8 cellular contexts compared by ENCODE assay signal in the genomic region with DNA sequence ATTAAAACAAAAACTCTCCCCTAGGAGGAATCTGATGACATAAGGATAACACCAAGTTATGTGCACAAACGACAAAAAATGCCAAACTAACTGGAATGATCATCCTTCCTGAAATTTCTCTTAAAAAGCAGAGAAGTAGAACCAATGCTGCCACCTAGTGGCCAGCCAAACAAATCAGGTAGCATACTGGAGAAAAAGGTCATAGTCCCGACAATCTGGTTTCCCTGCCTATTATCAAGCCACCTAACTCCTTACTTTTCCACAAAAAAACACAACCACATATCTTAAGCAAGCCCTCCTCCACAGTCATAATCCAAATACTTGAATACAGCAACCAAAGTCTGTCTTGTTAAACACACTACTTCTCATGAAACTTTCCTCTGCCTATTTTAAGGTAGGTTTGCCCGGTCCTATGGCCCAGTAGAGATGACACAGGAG. TPM values are rescaled to one million over a fixed set of nuclear protein-coding genes. Genes with fewer than 3 reads are reported as not detected.
A peak's percentile ranks its signal among the peaks of the same experiment; 100 is the strongest.
DNase-seq lines count a peak whose midpoint lies in the region; ATAC-seq and TF ChIP-seq lines count a peak whose summit lies in the region.

No MANE protein-coding gene starts in this region.

- H3K4me3 ChIP-seq in BJ (ENCODE audit: low read depth, low read length) (no peak overlapping the region), HEK293 (ENCODE audit: low read depth, low read length) (no peak overlapping the region), stomach (no peak overlapping the region)

- ATAC-seq in activated CD8-positive, alpha-beta memory T cell treated with anti-CD3 and anti-CD28 coated beads, Interleukin-2, amount 10 ng/mL, durations not matched to agents 7 days and 5 days = no peak
- ATAC-seq in GM18907 (IDR thresholded peaks at IDR 0.05; ENCODE audit: unreplicated experiment) = no peak

- POLR2A ChIA-PET in BJ (lab: Charles Lee) (no interaction called here), HEK293 (lab: Yijun Ruan, JAX) (no interaction called here)

- peak overlapping the region; percentile 1 for H3K27ac Mint-ChIP-seq in activated CD8-positive, alpha-beta memory T cell treated with anti-CD3 and anti-CD28 coated beads, Interleukin-2, amount 10 ng/mL, durations not matched to agents 7 days and 5 days
- no peak overlapping the region for H3K27ac Mint-ChIP-seq in nephron progenitor cell

- H3K27ac ChIP-seq in HEK293 (ENCODE audit: extremely low read depth, low read depth, low read length) (no peak overlapping the region), stomach (peak overlapping the region in 3 of 5 donors; percentile 73 to 86 (median 84))

- H3K27me3 Mint-ChIP-seq in activated CD8-positive, alpha-beta memory T cell treated with anti-CD3 and anti-CD28 coated beads, Interleukin-2, amount 10 ng/mL, durations not matched to agents 7 days and 5 days = no peaks in the 10 kb centered on the region
- no peaks in the 10 kb centered on the region for H3K27me3 Mint-ChIP-seq in nephron progenitor cell (ENCODE audit: low read depth, poor library complexity)

- H3K36me3 Mint-ChIP-seq in activated CD8-positive, alpha-beta memory T cell treated with anti-CD3 and anti-CD28 coated beads, Interleukin-2, amount 10 ng/mL, durations not matched to agents 7 days and 5 days = peaks cover 38% of the 10 kb centered on the region
- H3K36me3 Mint-ChIP-seq in nephron progenitor cell (ENCODE audit: low read depth) = peaks cover 27% of the 10 kb centered on the region

- no peaks in the 10 kb centered on the region for H3K4me1 ChIP-seq in HEK293 (ENCODE audit: control insufficient read depth, insufficient read depth, low read length)
- H3K4me1 ChIP-seq in stomach = peaks cover 23 to 79% (median 59%) of the 10 kb centered on the region in 4 donors

- H3K36me3 ChIP-seq in BJ (ENCODE audit: control insufficient read depth, insufficient read depth, low read length) (no peaks in the 10 kb centered on the region; the same call in 1 of the 2 replicates), HEK293 (ENCODE audit: control insufficient read depth in 2 of 2, insufficient read depth in 1 of 2, low read length in 2 of 2) (peaks cover 4 to 52% of the 10 kb centered on the region in 2 experiments; a peak in 2 of 3 replicates), stomach (peaks cover 0 to 51% (median 40%) of the 10 kb centered on the region in 4 donors)

- DNase-seq in BJ (ENCODE audit: low read depth) = no peak
- peak; percentile 39 for DNase-seq in NOMO-1 treated with DMSO at 0.1 percent for 48 hours (lab: John Stamatoyannopoulos, UW; ENCODE audit: unreplicated experiment)
- peak; percentile 70 for DNase-seq in activated CD8-positive, alpha-beta memory T cell treated with anti-CD3 and anti-CD28 coated beads, Interleukin-2, amount 10 ng/mL, durations not matched to agents 7 days and 5 days
- peak; percentile 85 to 92 for DNase-seq in erythroblast (lab: John Stamatoyannopoulos, UW)
- DNase-seq in nephron progenitor cell = peak; percentile 78
- DNase-seq in stomach = peak; percentile 86

- no peak for TF ChIP-seq EP300 in stomach (IDR thresholded peaks at IDR 0.05)

- CTCF ChIA-PET in BJ (lab: Yijun Ruan, JAX) (interaction anchor here (1.3 to 4.7 kb wide), 2 partner anchors 38 to 173 kb away, joined by 6 to 23 read pairs; no protein-coding TSS in a partner anchor), HEK293 (lab: Yijun Ruan, JAX) (interaction anchor here (0.8 to 5.0 kb wide), 8 partner anchors 7 to 116 kb away, joined by 3 to 25 read pairs (median 5); no protein-coding TSS in a partner anchor)
- CTCF ChIA-PET in activated CD8-positive, alpha-beta memory T cell treated with anti-CD3 and anti-CD28 coated beads, Interleukin-2, amount 10 ng/mL, durations not matched to agents 7 days and 5 days (lab: Charles Lee) = interaction anchor here (0.6 to 2.1 kb wide), 5 partner anchors 12 to 71 kb away, joined by 3 to 9 read pairs (median 3); a partner anchor contains a TSS

- H3K9me3 ChIP-seq in HEK293 (ENCODE audit: control insufficient read depth, insufficient read depth, low read depth, low read length) (no peaks in the 10 kb centered on the region), stomach (no peaks in the 10 kb centered on the region)

- WGBS in stomach, 5 donors = 15 to 27% (median 26%) methylated on average over 3 of the region's 3 CpGs

- no peaks in the 10 kb centered on the region for H3K9me3 Mint-ChIP-seq in activated CD8-positive, alpha-beta memory T cell treated with anti-CD3 and anti-CD28 coated beads, Interleukin-2, amount 10 ng/mL, durations not matched to agents 7 days and 5 days (ENCODE audit: low read depth)
- no peaks in the 10 kb centered on the region for H3K9me3 Mint-ChIP-seq in nephron progenitor cell

- intact Hi-C loops in stomach (cut with DNase I; ENCODE audit: low total_unique reads) = no loop called here

- no peak overlapping the region for H3K4me3 Mint-ChIP-seq in activated CD8-positive, alpha-beta memory T cell treated with anti-CD3 and anti-CD28 coated beads, Interleukin-2, amount 10 ng/mL, durations not matched to agents 7 days and 5 days
- no peak overlapping the region for H3K4me3 Mint-ChIP-seq in nephron progenitor cell

- H3K27me3 ChIP-seq in BJ (ENCODE audit: control insufficient read depth, insufficient read depth, low read length) = no peaks in the 10 kb centered on the region
- H3K27me3 ChIP-seq in stomach = no peaks in the 10 kb centered on the region

- peaks cover 44% of the 10 kb centered on the region for H3K4me1 Mint-ChIP-seq in activated CD8-positive, alpha-beta memory T cell treated with anti-CD3 and anti-CD28 coated beads, Interleukin-2, amount 10 ng/mL, durations not matched to agents 7 days and 5 days
- H3K4me1 Mint-ChIP-seq in nephron progenitor cell = peaks cover 40% of the 10 kb centered on the region

- peak; percentile 81 for TF ChIP-seq CTCF in BJ (IDR thresholded peaks at IDR 0.05; ENCODE audit: insufficient read depth, low read depth, low read length)
- peak; percentile 58 for TF ChIP-seq CTCF in HEK293 (tag by site-specific recombination; IDR thresholded peaks at IDR 0.05)
- peak; percentile 81 for TF ChIP-seq CTCF in nephron progenitor cell (IDR thresholded peaks at IDR 0.05)
- peak in 5 of 7 experiments; percentile 71 to 93 (median 84) for TF ChIP-seq CTCF in stomach (IDR thresholded peaks at IDR 0.05)

- TF ChIP-seq POLR2A in erythroblast (IDR thresholded peaks at IDR 0.05; ENCODE audit: low read length) (no peak), stomach (IDR thresholded peaks at IDR 0.05) (no peak)

TF ChIP-seq in HEK293, 187 proteins besides CTCF, POLR2A, EP300 and RAD21 (continues in another document):
- TF ChIP-seq ZNF654 (tag by site-specific recombination; IDR thresholded peaks at IDR 0.05; ENCODE audit: low read depth) = peak; percentile 85

RNA-seq across cellular contexts. Expression of a gene that starts 5.3 kb away (rescaled TPM):
- polyA plus RNA-seq in BJ (2011; rRNA removed) (3.4 and 6.7 TPM in 2 replicates), stomach (10 to 100 TPM; 36.1 to 69.0 (median 36.6) TPM)
- 2.5 and 2.6 TPM in 2 replicates for polyA minus RNA-seq in BJ (2011; rRNA and poly(A)+ RNA removed)
- 10 to 100 TPM; 31.7 to 32.4 TPM for total RNA-seq in activated CD8-positive, alpha-beta memory T cell treated with anti-CD3 and anti-CD28 coated beads, Interleukin-2, amount 10 ng/mL, durations not matched to agents 7 days and 5 days
- total RNA-seq in stomach = 10 to 100 TPM in 3 of 5 donors, 1 to 10 TPM in 2; 1.2 to 39.7 (median 26.4) TPM

RNA-seq across cellular contexts. Expression of a gene that starts 5.9 kb away (rescaled TPM):
- polyA plus RNA-seq in BJ (2011; rRNA removed) (7.6 and 7.7 TPM in 2 replicates), stomach (1 to 10 TPM; 5.0 to 7.6 (median 5.9) TPM)
- 15.5 and 17.0 TPM in 2 replicates for polyA minus RNA-seq in BJ (2011; rRNA and poly(A)+ RNA removed)
- 10 to 100 TPM; 25.0 to 31.5 TPM for total RNA-seq in activated CD8-positive, alpha-beta memory T cell treated with anti-CD3 and anti-CD28 coated beads, Interleukin-2, amount 10 ng/mL, durations not matched to agents 7 days and 5 days
- 10 to 100 TPM in 4 of 5 donors, 1 to 10 TPM in 1; 8.1 to 35.0 (median 20.0) TPM for total RNA-seq in stomach

RNA-seq across cellular contexts. Expression of a gene that starts 13.9 kb away (rescaled TPM):
- polyA plus RNA-seq in BJ (2011; rRNA removed) = not detected in 2 replicates
- polyA minus RNA-seq in BJ (2011; rRNA and poly(A)+ RNA removed) = not detected in 2 replicates
- not detected for total RNA-seq in activated CD8-positive, alpha-beta memory T cell treated with anti-CD3 and anti-CD28 coated beads, Interleukin-2, amount 10 ng/mL, durations not matched to agents 7 days and 5 days
- 10 to 100 TPM in 1 of 5 donors, 1 to 10 TPM in 1, not detected in 3; 7.2 to 12.6 TPM for total RNA-seq in stomach
- 10 to 100 TPM in 2 of 3 donors, 1 to 10 TPM in 1; 7.6 to 36.7 (median 11.3) TPM for polyA plus RNA-seq in stomach

RNA-seq across cellular contexts. Expression of a gene that starts 24.6 kb away (rescaled TPM):
- polyA plus RNA-seq in BJ (2011; rRNA removed) (not detected in 2 replicates), stomach (1 to 10 TPM in 1 of 3 donors, under 1 TPM in 2; 0.15 to 1.4 (median 0.92) TPM)
- polyA minus RNA-seq in BJ (2011; rRNA and poly(A)+ RNA removed) = not detected in 2 replicates
- total RNA-seq in activated CD8-positive, alpha-beta memory T cell treated with anti-CD3 and anti-CD28 coated beads, Interleukin-2, amount 10 ng/mL, durations not matched to agents 7 days and 5 days = not detected
- total RNA-seq in stomach = not detected

RNA-seq across cellular contexts. Expression of a gene that starts 27.9 kb away (rescaled TPM):
- polyA plus RNA-seq in BJ (2011; rRNA removed) = not detected in 2 replicates
- not detected in 2 replicates for polyA minus RNA-seq in BJ (2011; rRNA and poly(A)+ RNA removed)
- total RNA-seq in activated CD8-positive, alpha-beta memory T cell treated with anti-CD3 and anti-CD28 coated beads, Interleukin-2, amount 10 ng/mL, durations not matched to agents 7 days and 5 days = 1 to 10 TPM; 1.3 to 2.5 TPM
- total RNA-seq in stomach = 10 to 100 TPM in 4 of 5 donors, 1 to 10 TPM in 1; 2.3 to 84.8 (median 58.3) TPM
- polyA plus RNA-seq in stomach = 10 to 100 TPM in 1 of 3 donors, 1 to 10 TPM in 2; 4.4 to 13.0 (median 9.7) TPM
